13 cellular contexts compared by ENCODE assay signal in the genomic region with DNA sequence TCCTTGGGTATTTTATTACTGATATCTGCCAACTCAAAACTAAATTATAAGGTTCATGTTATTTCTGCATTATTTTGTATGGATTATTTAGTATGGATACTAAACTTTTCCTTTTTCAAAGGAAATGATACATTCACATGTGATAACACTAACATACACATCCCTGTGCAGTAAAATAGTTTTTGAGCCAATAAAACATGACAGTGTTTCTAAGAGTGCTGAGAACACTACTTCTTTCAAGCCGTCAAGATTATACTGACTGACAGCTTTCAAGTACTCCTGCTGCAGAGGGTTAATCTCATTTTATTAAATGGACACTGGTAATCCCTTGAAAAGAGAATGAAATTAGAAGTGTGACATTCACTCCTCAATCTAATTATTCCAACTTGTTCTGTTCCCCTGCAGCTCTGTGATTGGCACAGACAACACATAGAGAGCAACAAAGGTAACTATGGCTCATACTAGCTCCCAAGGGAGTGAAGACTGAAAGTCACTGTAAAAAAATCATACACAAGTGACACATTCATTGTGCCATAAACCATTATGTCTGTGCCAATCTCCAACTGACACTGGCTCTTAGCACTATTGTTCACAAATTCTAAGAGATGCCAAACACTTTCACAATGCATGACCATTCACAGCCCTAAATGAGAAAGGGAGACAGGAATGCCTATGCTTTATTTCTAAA.
DNase-seq lines count a peak whose midpoint lies in the region; ATAC-seq and TF ChIP-seq lines count a peak whose summit lies in the region.
"Had no signal": no experiment of that assay in that cellular context is flagged by ENCODE, and none has a peak within 500 bp of the region (broad histone marks: within the 10 kb centered on the region; RNA-seq: fewer than 3 reads in every experiment).

No MANE protein-coding gene starts in this region.

- H3K4me1 ChIP-seq in heart left ventricle, result peaks cover 0 to 58% (median 25%) of the 10 kb centered on the region in 12 donors
- peaks cover 32% of the 10 kb centered on the region for H3K4me1 ChIP-seq in suprapubic skin

- POLR2A ChIA-PET in RWPE1 (lab: Yijun Ruan, JAX; ENCODE audit: low non-redundant PET), result no interaction called here

- no peak for TF ChIP-seq POLR2A in heart left ventricle (IDR thresholded peaks at IDR 0.05)
- TF ChIP-seq POLR2A in suprapubic skin (IDR thresholded peaks at IDR 0.05), result no peak

- CTCF ChIA-PET in RWPE1 (lab: Yijun Ruan, JAX), result interaction anchor here (0.7 kb wide), 1 partner anchor 897 kb away, joined by 3 read pairs; no protein-coding TSS in a partner anchor

- intact Hi-C loops in heart left ventricle (cut with DNase I), result no loop called here
- intact Hi-C loops in cardiac septum (cut with DNase I), result no loop called here

- H3K36me3 ChIP-seq in heart left ventricle (peaks cover 0 to 36% (median 21%) of the 10 kb centered on the region in 9 donors), WERI-Rb-1 (peaks cover 40% of the 10 kb centered on the region), suprapubic skin (peaks cover 8% of the 10 kb centered on the region)

- peak in 3 of 4 donors; percentile 39 to 56 (median 45) for ATAC-seq in heart left ventricle
- no peak for ATAC-seq in GM21528 (IDR thresholded peaks at IDR 0.05; ENCODE audit: low FRiP score, unreplicated experiment)
- ATAC-seq: stimulated activated naive CD8-positive, alpha-beta T cell treated with anti-CD3 and anti-CD28 coated beads, Interleukin-15, amount 100 ng/mL, for 72 hours had no signal

- H3K27me3 ChIP-seq in heart left ventricle (no peaks in the 10 kb centered on the region), WERI-Rb-1 (ENCODE audit: insufficient read depth, low read depth, severe bottlenecking) (no peaks in the 10 kb centered on the region), suprapubic skin (no peaks in the 10 kb centered on the region)
- H3K27me3 ChIP-seq: BLaER1 treated with 17β-estradiol and CSF1 and Interleukin-3, amounts not matched to agents 10 nM and 100 nM; cardiac muscle cell had no signal

- H3K4me3 ChIP-seq in heart left ventricle (no peak overlapping the region), WERI-Rb-1 (ENCODE audit: low read depth, low read length) (no peak overlapping the region), suprapubic skin (no peak overlapping the region)
- H3K4me3 ChIP-seq: BLaER1 treated with 17β-estradiol and CSF1 and Interleukin-3, amounts not matched to agents 10 nM and 100 nM; cardiac muscle cell had no signal

- no peak for DNase-seq in heart left ventricle
- DNase-seq in cardiac septum (ENCODE audit: low spot score), result no peak
- no peak for DNase-seq in WERI-Rb-1
- DNase-seq in globus pallidus (ENCODE audit: low spot score), result peak; percentile 97
- DNase-seq in suprapubic skin (ENCODE audit: low spot score in 2 of 2), result no peak
- no peak for DNase-seq in NCI-H446 (lab: John Stamatoyannopoulos, UW)
- DNase-seq in RWPE1 (ENCODE audit: low spot score), result no peak
- DNase-seq: NCI-H510A; stimulated activated naive CD8-positive, alpha-beta T cell treated with anti-CD3 and anti-CD28 coated beads, Interleukin-15, amount 100 ng/mL, for 72 hours; T1000 had no signal

- 47 to 66% (median 56%) methylated on average over 1 of the region's 1 CpG for WGBS in heart left ventricle, 4 donors
- whole genome bisulfite sequencing in suprapubic skin, result 79% methylated on average over 1 of the region's 1 CpG

- TF ChIP-seq CTCF in heart left ventricle (IDR thresholded peaks at IDR 0.05) (no peak), WERI-Rb-1 (IDR thresholded peaks at IDR 0.05; ENCODE audit: low read depth, low read length) (no peak), suprapubic skin (IDR thresholded peaks at IDR 0.05) (no peak), RWPE1 (conservative IDR thresholded peaks at IDR 0.05; ENCODE audit: low read depth) (no peak)

- H3K9me3 ChIP-seq in heart left ventricle, result no peaks in the 10 kb centered on the region
- no peaks in the 10 kb centered on the region for H3K9me3 ChIP-seq in WERI-Rb-1 (ENCODE audit: severe bottlenecking)
- H3K9me3 ChIP-seq in suprapubic skin, result no peaks in the 10 kb centered on the region
- H3K9me3 ChIP-seq: BLaER1 treated with 17β-estradiol and CSF1 and Interleukin-3, amounts not matched to agents 10 nM and 100 nM had no signal

- H3K27ac ChIP-seq in heart left ventricle (no peak overlapping the region), WERI-Rb-1 (peak overlapping the region; percentile 32), suprapubic skin (peak overlapping the region; percentile 38), RWPE1 (no peak overlapping the region)
- H3K27ac ChIP-seq: cardiac muscle cell had no signal

- no peak for TF ChIP-seq EP300 in suprapubic skin (IDR thresholded peaks at IDR 0.05)

Comparison
In these comparisons a context has a peak if more than half of its experiments do, and no peak if none do; other contexts are left out.
1. H3K27ac ChIP-seq: peak in WERI-Rb-1 (single experiment) and suprapubic skin (single experiment); none in heart left ventricle (0 of 12) and RWPE1 (single experiment).